In genomic region chr2:55869637-55870325, GRCh38 we compare ENCODE assay signal across 18 cellular contexts. TPM values are rescaled to one million over a fixed set of nuclear protein-coding genes. Genes with fewer than 3 reads are reported as not detected.
DNase-seq lines count a peak whose midpoint lies in the region; ATAC-seq and TF ChIP-seq lines count a peak whose summit lies in the region.
"Had no signal": no experiment of that assay in that cellular context is flagged by ENCODE, and none has a peak within 500 bp of the region (broad histone marks: within the 10 kb centered on the region; RNA-seq: fewer than 3 reads in every experiment).

No MANE protein-coding gene starts in this region.

- H3K9me3 ChIP-seq in right cardiac atrium (ENCODE audit: control insufficient read depth, low read length) (no peaks in the 10 kb centered on the region), PC-9 (ENCODE audit: insufficient read depth, low read depth) (0 out of 2 replicates have a peak, but pooled peaks cover 2% of the 10 kb centered on the region)
- H3K9me3 ChIP-seq: colonic mucosa, heart right ventricle, upper lobe of right lung had no signal

- H3K9me2 ChIP-seq in PC-9 (ENCODE audit: insufficient read depth) = no peaks in the 10 kb centered on the region

- TF ChIP-seq CTCF in PC-9 (conservative IDR thresholded peaks at IDR 0.05) = no peak

- no peak overlapping the region for H3K4me2 ChIP-seq in PC-9

- no TSS peak for BruUV-seq in PC-9 (replicated peaks; lab: Mats Ljungman, UMichigan)

- WGBS in right cardiac atrium = 57% methylated on average over 5 of the region's 5 CpGs

- no peaks in the 10 kb centered on the region for H3F3A ChIP-seq in PC-9 (ENCODE audit: insufficient read depth, low read depth)

- POLR2A ChIA-PET in PC-9 (lab: Charles Lee; ENCODE audit: unreplicated experiment) = no interaction called here

- H3K4me1 ChIP-seq in right cardiac atrium (ENCODE audit: control insufficient read depth, insufficient read depth, low read length) (peaks cover 6% of the 10 kb centered on the region), PC-9 (replicated peaks; ENCODE audit: insufficient read depth) (no peaks in the 10 kb centered on the region)
- H3K4me1 ChIP-seq: colonic mucosa, upper lobe of right lung had no signal

- CTCF ChIA-PET in PC-9 (lab: Charles Lee) = no interaction called here

- H3K27ac ChIP-seq in right cardiac atrium (ENCODE audit: low read length) (peak overlapping the region; percentile 30), PC-9 (no peak overlapping the region)
- H3K27ac ChIP-seq: colonic mucosa, upper lobe of right lung had no signal

- H3K27me3 ChIP-seq in right cardiac atrium (ENCODE audit: control insufficient read depth, insufficient read depth) (no peaks in the 10 kb centered on the region), PC-9 (ENCODE audit: insufficient read depth, low read depth) (no peaks in the 10 kb centered on the region)
- H3K27me3 ChIP-seq: colonic mucosa, upper lobe of right lung had no signal

- intact Hi-C loops in right cardiac atrium (cut with DNase I) (no loop called here), cardiac septum (cut with DNase I) (no loop called here), PC-9 (cut with micrococcal nuclease; ENCODE audit: unreplicated experiment) (no loop called here)

- H2AFZ ChIP-seq in PC-9 = no peak overlapping the region

- H3K36me3 ChIP-seq in PC-9 (ENCODE audit: low read depth) = no peaks in the 10 kb centered on the region
- H3K36me3 ChIP-seq: colonic mucosa had no signal

- H3K4me3 ChIP-seq in right cardiac atrium (ENCODE audit: low read length) = no peak overlapping the region
- no peak overlapping the region for H3K4me3 ChIP-seq in PC-9
- H3K4me3 ChIP-seq: colonic mucosa, heart right ventricle, upper lobe of right lung had no signal

- H3K79me2 ChIP-seq in PC-9 (ENCODE audit: low read depth) = no peaks in the 10 kb centered on the region

- H4K20me1 ChIP-seq in PC-9 (ENCODE audit: insufficient read depth) = no peaks in the 10 kb centered on the region

- peak in 1 of 3 donors; percentile 23 for DNase-seq in right cardiac atrium
- no peak for DNase-seq in cardiac septum (ENCODE audit: low spot score)
- DNase-seq in astrocyte of the hippocampus (ENCODE audit: low read depth, low spot score) = peak; percentile 60
- DNase-seq in iris pigment epithelial cell (ENCODE audit: low read depth) = peak; percentile 83
- DNase-seq in PC-9 = no peak
- no peak for DNase-seq in ecto neural progenitor cell (ENCODE audit: low spot score)
- DNase-seq in midbrain (lab: John Stamatoyannopoulos, UW) = no peak
- DNase-seq: activated CD8-positive, alpha-beta T cell treated with anti-CD3 and anti-CD28 coated beads, Interleukin-2, amount 10 ng/mL, durations not matched to agents 7 days and 5 days; colonic mucosa; heart right ventricle; NCI-H187; NCI-H446; nephron progenitor cell; SHP77 treated with DMSO at 0.1 percent for 48 hours; stimulated activated naive CD4-positive, alpha-beta T cell; upper lobe of right lung had no signal

- peak; percentile 49 to 68 for ATAC-seq in right cardiac atrium
- no peak for ATAC-seq in GM21381 (IDR thresholded peaks at IDR 0.05; ENCODE audit: unreplicated experiment)
- ATAC-seq: activated CD8-positive, alpha-beta T cell treated with anti-CD3 and anti-CD28 coated beads, Interleukin-2, amount 10 ng/mL, durations not matched to agents 7 days and 5 days; upper lobe of right lung; WTC11 had no signal

RNA-seq across cellular contexts. Expression of gene EFEMP1, which starts 53.8 kb away (rescaled TPM):
- 100 to 1,000 TPM in 3 of 4 donors, 10 to 100 TPM in 1; 96.0 to 305 (median 164) TPM for total RNA-seq in right cardiac atrium
- polyA plus RNA-seq in right cardiac atrium = 131 TPM
- 48.5 TPM for total RNA-seq in cardiac septum
- 61.3 and 86.3 TPM in 2 replicates for total RNA-seq in PC-9 (2021)
- total RNA-seq: activated CD8-positive, alpha-beta T cell treated with anti-CD3 and anti-CD28 coated beads, Interleukin-2, amount 10 ng/mL, durations not matched to agents 7 days and 5 days had no signal

Comparison
In these comparisons a context has a peak if more than half of its experiments do, and no peak if none do; other contexts are left out.
1. DNase-seq: peak in astrocyte of the hippocampus (single experiment) and iris pigment epithelial cell (single experiment); none in cardiac septum (single experiment), PC-9 (0 of 2), ecto neural progenitor cell (single experiment) and midbrain (single experiment).